Comparison of ENCODE assay signal across 1 cellular context in genomic region chr2:119544075-119545031, GRCh38.
A peak's percentile ranks its signal among the peaks of the same experiment; 100 is the strongest.
TF ChIP-seq lines count a peak whose summit lies in the region.

CFAP221 (plus strand) TSS chr2:119544449; CDS start chr2:119546132, 1,683 bp downstream.

TF ChIP-seq in GM12878, 131 proteins besides CTCF, POLR2A, EP300 and RAD21 (continued from another document):
- TF ChIP-seq CEBPZ (IDR thresholded peaks at IDR 0.05; ENCODE audit: low read depth, low read length) (no peak), GABPA (IDR thresholded peaks at IDR 0.05; ENCODE audit: low read depth) (no peak), CHD1 (IDR thresholded peaks at IDR 0.05; ENCODE audit: low read depth, low read length) (peak; percentile 82; the same call in 1 of the 2 replicates), NFIC (IDR thresholded peaks at IDR 0.05; ENCODE audit: low read depth, low read length) (no peak), ASH2L (IDR thresholded peaks at IDR 0.05; ENCODE audit: borderline replicate concordance, low read depth) (no peak), SUZ12 (IDR thresholded peaks at IDR 0.05; ENCODE audit: unreplicated experiment) (peak; percentile 66), BCLAF1 (IDR thresholded peaks at IDR 0.05) (peak; percentile 81), BHLHE40 (IDR thresholded peaks at IDR 0.05; ENCODE audit: borderline replicate concordance in 1 of 2, low read depth in 2 of 2, low read length in 1 of 2) (peak; percentile 55 to 66; a peak in 3 of 4 replicates), ZNF217 (IDR thresholded peaks at IDR 0.05) (no peak), HDAC2 (IDR thresholded peaks at IDR 0.05) (no peak), SREBF1 (IDR thresholded peaks at IDR 0.05; ENCODE audit: low read length) (peak; percentile 43; the same call in 1 of the 2 replicates), PBX3 (IDR thresholded peaks at IDR 0.05; ENCODE audit: insufficient replicate concordance, low read depth, low read length) (peak; percentile 68), IKZF1 (conservative IDR thresholded peaks at IDR 0.05) (0 out of 2 replicates have a peak, but pooled peaks have one; percentile 13), IRF4 (IDR thresholded peaks at IDR 0.05; ENCODE audit: low read depth, low read length) (no peak), SREBF2 (IDR thresholded peaks at IDR 0.05; ENCODE audit: low read length) (no peak), ATF7 (IDR thresholded peaks at IDR 0.05; ENCODE audit: low read depth) (peak; percentile 51; the same call in 1 of the 2 replicates), KLF5 (IDR thresholded peaks at IDR 0.05; ENCODE audit: partially characterized antibody) (peak; percentile 97), LARP7 (IDR thresholded peaks at IDR 0.05) (no peak)
